Comparison of ENCODE assay signal across 8 cellular contexts in the genomic region with DNA sequence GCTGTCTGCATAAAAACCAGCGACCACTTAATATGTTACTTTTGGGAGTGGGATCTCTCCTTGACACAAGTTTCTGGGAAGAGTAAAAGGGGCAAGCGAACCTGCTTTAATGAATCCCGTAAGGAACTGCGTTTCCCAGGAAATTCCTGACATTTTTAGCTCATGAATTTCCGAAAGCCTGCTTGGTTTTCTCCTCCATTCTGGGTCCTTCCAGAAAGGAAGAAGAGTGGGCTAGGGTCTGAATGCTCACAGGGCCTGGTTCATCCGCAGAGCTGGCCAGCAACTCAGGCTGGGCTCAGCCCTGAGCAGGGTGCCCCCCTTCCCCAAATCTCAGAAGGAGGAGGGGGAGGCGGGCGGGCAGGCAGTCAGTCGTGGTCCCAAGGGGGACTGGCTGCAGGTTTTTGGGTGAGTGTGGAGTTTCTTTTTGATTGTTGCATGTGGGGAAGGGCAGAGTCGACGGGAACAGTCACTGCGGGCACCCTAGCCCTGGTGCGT. TPM values are rescaled to one million over a fixed set of nuclear protein-coding genes. Genes with fewer than 3 reads are reported as not detected.
DNase-seq lines count a peak whose midpoint lies in the region; ATAC-seq and TF ChIP-seq lines count a peak whose summit lies in the region.

No MANE protein-coding gene starts in this region.

- peaks cover 0 to 4% (median 0%) of the 10 kb centered on the region in 5 donors for H3K27me3 ChIP-seq in subcutaneous abdominal adipose tissue (ENCODE audit: control insufficient read depth in 5 of 5, insufficient read depth in 4 of 5, low read length in 5 of 5)

- POLR2A ChIA-PET in activated CD8-positive, alpha-beta T cell treated with anti-CD3 and anti-CD28 coated beads for 36 hours (lab: Charles Lee), result interaction anchor here (0.6 to 1.9 kb wide), 4 partner anchors 9 to 313 kb away, joined by 3 to 7 read pairs (median 4); no protein-coding TSS in a partner anchor

- peak overlapping the region in 2 of 5 donors; percentile 56 to 76 for H3K9ac ChIP-seq in subcutaneous abdominal adipose tissue (ENCODE audit: low read length in 5 of 5)

- no peaks in the 10 kb centered on the region for H3K36me3 ChIP-seq in subcutaneous abdominal adipose tissue (ENCODE audit: control insufficient read depth in 5 of 5, insufficient read depth in 5 of 5, low read length in 5 of 5)

- intact Hi-C loops in activated CD8-positive, alpha-beta T cell treated with anti-CD3 and anti-CD28 coated beads for 36 hours (cut with micrococcal nuclease), result no loop called here

- peak overlapping the region; percentile 46 for H3K27ac Mint-ChIP-seq in T-helper 1 cell treated with Interleukin-12 subunit alpha and Interleukin-12 subunit beta and Interleukin-4 antibody, amounts not matched to agents 30 μg/mL and 1 μg/mL, for 36 hours
- H3K27ac Mint-ChIP-seq in activated CD8-positive, alpha-beta T cell treated with anti-CD3 and anti-CD28 coated beads for 36 hours, result peak overlapping the region; percentile 46

- peak overlapping the region; percentile 81 for H3K27ac ChIP-seq in subcutaneous abdominal adipose tissue (ENCODE audit: low read depth, low read length)

- CTCF ChIA-PET in activated CD8-positive, alpha-beta T cell treated with anti-CD3 and anti-CD28 coated beads for 36 hours (lab: Charles Lee), result interaction anchor here (0.7 to 7.8 kb wide), 4 partner anchors 9 to 69 kb away, joined by 3 to 91 read pairs (median 8); a partner anchor contains a TSS

- H3K4me1 ChIP-seq in subcutaneous abdominal adipose tissue (ENCODE audit: control insufficient read depth in 5 of 5, insufficient read depth in 5 of 5, low read length in 5 of 5), result peaks cover 4 to 69% (median 67%) of the 10 kb centered on the region in 5 donors

- peak; percentile 2 for ATAC-seq in activated CD8-positive, alpha-beta T cell treated with anti-CD3 and anti-CD28 coated beads for 36 hours
- ATAC-seq in GM19463 (IDR thresholded peaks at IDR 0.05; ENCODE audit: unreplicated experiment), result no peak

- peak overlapping the region; percentile 72 for H3K4me3 ChIP-seq in iPS-18c (ENCODE audit: insufficient read depth, low read depth, low read length)
- H3K4me3 ChIP-seq in subcutaneous abdominal adipose tissue (ENCODE audit: low read depth in 1 of 5, low read length in 5 of 5), result peak overlapping the region in 3 of 5 donors; percentile 78 to 91 (median 88)

- no peaks in the 10 kb centered on the region for H3K9me3 ChIP-seq in iPS-18c (ENCODE audit: control insufficient read depth, insufficient read depth, low read length)
- no peaks in the 10 kb centered on the region for H3K9me3 ChIP-seq in subcutaneous abdominal adipose tissue (ENCODE audit: control insufficient read depth in 5 of 5, low read length in 5 of 5)

- peaks cover 4% of the 10 kb centered on the region for H3K36me3 Mint-ChIP-seq in T-helper 1 cell treated with Interleukin-12 subunit alpha and Interleukin-12 subunit beta and Interleukin-4 antibody, amounts not matched to agents 30 μg/mL and 1 μg/mL, for 36 hours (ENCODE audit: low read depth)
- peaks cover 10% of the 10 kb centered on the region for H3K36me3 Mint-ChIP-seq in activated CD8-positive, alpha-beta T cell treated with anti-CD3 and anti-CD28 coated beads for 36 hours (ENCODE audit: low read depth)

- DNase-seq in T-helper 1 cell (no peak), COLO829 (ENCODE audit: low spot score) (no peak), NCI-H345 (lab: John Stamatoyannopoulos, UW) (no peak)
- no peak for DNase-seq in activated CD8-positive, alpha-beta T cell treated with anti-CD3 and anti-CD28 coated beads for 36 hours

- H3K27me3 Mint-ChIP-seq in T-helper 1 cell treated with Interleukin-12 subunit alpha and Interleukin-12 subunit beta and Interleukin-4 antibody, amounts not matched to agents 30 μg/mL and 1 μg/mL, for 36 hours (ENCODE audit: low read depth), result peaks cover 46% of the 10 kb centered on the region
- peaks cover 22% of the 10 kb centered on the region for H3K27me3 Mint-ChIP-seq in activated CD8-positive, alpha-beta T cell treated with anti-CD3 and anti-CD28 coated beads for 36 hours

- no peaks in the 10 kb centered on the region for H3K9me3 Mint-ChIP-seq in T-helper 1 cell treated with Interleukin-12 subunit alpha and Interleukin-12 subunit beta and Interleukin-4 antibody, amounts not matched to agents 30 μg/mL and 1 μg/mL, for 36 hours
- no peaks in the 10 kb centered on the region for H3K9me3 Mint-ChIP-seq in activated CD8-positive, alpha-beta T cell treated with anti-CD3 and anti-CD28 coated beads for 36 hours

- peak overlapping the region; percentile 92 for H3K4me3 Mint-ChIP-seq in T-helper 1 cell treated with Interleukin-12 subunit alpha and Interleukin-12 subunit beta and Interleukin-4 antibody, amounts not matched to agents 30 μg/mL and 1 μg/mL, for 36 hours
- peak overlapping the region; percentile 95 for H3K4me3 Mint-ChIP-seq in activated CD8-positive, alpha-beta T cell treated with anti-CD3 and anti-CD28 coated beads for 36 hours

- peaks cover 40% of the 10 kb centered on the region for H3K4me1 Mint-ChIP-seq in T-helper 1 cell treated with Interleukin-12 subunit alpha and Interleukin-12 subunit beta and Interleukin-4 antibody, amounts not matched to agents 30 μg/mL and 1 μg/mL, for 36 hours (ENCODE audit: low read depth)
- H3K4me1 Mint-ChIP-seq in activated CD8-positive, alpha-beta T cell treated with anti-CD3 and anti-CD28 coated beads for 36 hours (ENCODE audit: low read depth), result peaks cover 55% of the 10 kb centered on the region

- TF ChIP-seq CTCF in activated CD8-positive, alpha-beta T cell treated with anti-CD3 and anti-CD28 coated beads for 36 hours (IDR thresholded peaks at IDR 0.05), result no peak

RNA-seq across cellular contexts. Expression of a gene that starts 1.2 kb away (rescaled TPM):
- 1 to 10 TPM; 8.2 to 9.2 TPM for total RNA-seq in activated CD8-positive, alpha-beta T cell treated with anti-CD3 and anti-CD28 coated beads for 36 hours

RNA-seq across cellular contexts. Expression of a gene that starts 13.0 kb away (rescaled TPM):
- 1 to 10 TPM; 1.3 to 1.5 TPM for total RNA-seq in activated CD8-positive, alpha-beta T cell treated with anti-CD3 and anti-CD28 coated beads for 36 hours
